ENCODE assay signal across 1 cellular context in genomic region chr1:2046225-2046917, GRCh38.
TF ChIP-seq lines count a peak whose summit lies in the region.

No MANE protein-coding gene starts in this region.

TF ChIP-seq in K562, 482 proteins besides CTCF, POLR2A, EP300 and RAD21 (continued from another document):
- TF ChIP-seq, protein P1, sequence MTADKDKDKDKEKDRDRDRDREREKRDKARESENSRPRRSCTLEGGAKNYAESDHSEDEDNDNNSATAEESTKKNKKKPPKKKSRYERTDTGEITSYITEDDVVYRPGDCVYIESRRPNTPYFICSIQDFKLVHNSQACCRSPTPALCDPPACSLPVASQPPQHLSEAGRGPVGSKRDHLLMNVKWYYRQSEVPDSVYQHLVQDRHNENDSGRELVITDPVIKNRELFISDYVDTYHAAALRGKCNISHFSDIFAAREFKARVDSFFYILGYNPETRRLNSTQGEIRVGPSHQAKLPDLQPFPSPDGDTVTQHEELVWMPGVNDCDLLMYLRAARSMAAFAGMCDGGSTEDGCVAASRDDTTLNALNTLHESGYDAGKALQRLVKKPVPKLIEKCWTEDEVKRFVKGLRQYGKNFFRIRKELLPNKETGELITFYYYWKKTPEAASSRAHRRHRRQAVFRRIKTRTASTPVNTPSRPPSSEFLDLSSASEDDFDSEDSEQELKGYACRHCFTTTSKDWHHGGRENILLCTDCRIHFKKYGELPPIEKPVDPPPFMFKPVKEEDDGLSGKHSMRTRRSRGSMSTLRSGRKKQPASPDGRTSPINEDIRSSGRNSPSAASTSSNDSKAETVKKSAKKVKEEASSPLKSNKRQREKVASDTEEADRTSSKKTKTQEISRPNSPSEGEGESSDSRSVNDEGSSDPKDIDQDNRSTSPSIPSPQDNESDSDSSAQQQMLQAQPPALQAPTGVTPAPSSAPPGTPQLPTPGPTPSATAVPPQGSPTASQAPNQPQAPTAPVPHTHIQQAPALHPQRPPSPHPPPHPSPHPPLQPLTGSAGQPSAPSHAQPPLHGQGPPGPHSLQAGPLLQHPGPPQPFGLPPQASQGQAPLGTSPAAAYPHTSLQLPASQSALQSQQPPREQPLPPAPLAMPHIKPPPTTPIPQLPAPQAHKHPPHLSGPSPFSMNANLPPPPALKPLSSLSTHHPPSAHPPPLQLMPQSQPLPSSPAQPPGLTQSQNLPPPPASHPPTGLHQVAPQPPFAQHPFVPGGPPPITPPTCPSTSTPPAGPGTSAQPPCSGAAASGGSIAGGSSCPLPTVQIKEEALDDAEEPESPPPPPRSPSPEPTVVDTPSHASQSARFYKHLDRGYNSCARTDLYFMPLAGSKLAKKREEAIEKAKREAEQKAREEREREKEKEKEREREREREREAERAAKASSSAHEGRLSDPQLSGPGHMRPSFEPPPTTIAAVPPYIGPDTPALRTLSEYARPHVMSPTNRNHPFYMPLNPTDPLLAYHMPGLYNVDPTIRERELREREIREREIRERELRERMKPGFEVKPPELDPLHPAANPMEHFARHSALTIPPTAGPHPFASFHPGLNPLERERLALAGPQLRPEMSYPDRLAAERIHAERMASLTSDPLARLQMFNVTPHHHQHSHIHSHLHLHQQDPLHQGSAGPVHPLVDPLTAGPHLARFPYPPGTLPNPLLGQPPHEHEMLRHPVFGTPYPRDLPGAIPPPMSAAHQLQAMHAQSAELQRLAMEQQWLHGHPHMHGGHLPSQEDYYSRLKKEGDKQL (CRISPR knock-in tag; IDR thresholded peaks at IDR 0.05; ENCODE audit: borderline replicate concordance), result no peak
- TF ChIP-seq BHLHE40 (IDR thresholded peaks at IDR 0.05; ENCODE audit: low read length) (0 out of 2 replicates have a peak, but pooled peaks have one; percentile 27), LARP7 (IDR thresholded peaks at IDR 0.05) (no peak), E2F8 (IDR thresholded peaks at IDR 0.05; ENCODE audit: low read depth, partially characterized antibody) (no peak), SRF (CRISPR knock-in tag; IDR thresholded peaks at IDR 0.05) (0 out of 4 replicates have a peak, but pooled peaks of 1 of the 2 experiments have one; percentile 43), XRCC5 (IDR thresholded peaks at IDR 0.05; ENCODE audit: low read depth, low read length) (0 out of 2 replicates have a peak, but pooled peaks have one; percentile 54)
